In the genomic region with DNA sequence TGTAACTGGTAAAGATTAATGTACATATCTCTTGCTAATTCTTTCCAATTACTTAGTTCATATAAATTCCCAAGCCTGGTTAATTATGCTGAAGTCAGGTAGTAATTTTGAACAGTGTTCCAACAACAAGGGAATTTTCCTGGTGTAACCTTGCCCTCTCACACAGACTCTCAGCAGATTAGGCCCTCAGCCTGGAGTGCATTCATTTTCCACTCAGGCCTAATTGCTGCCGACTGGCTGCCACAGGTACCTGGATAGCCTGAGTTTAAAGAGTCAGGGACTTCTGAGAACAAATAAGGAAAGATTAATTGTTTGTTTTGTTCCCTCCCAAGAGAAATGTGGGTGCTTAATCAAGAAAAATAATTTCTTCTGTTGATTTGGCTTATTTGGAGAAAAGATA, we compare ENCODE assay signal across 27 cellular contexts.
DNase-seq lines count a peak whose midpoint lies in the region; ATAC-seq and TF ChIP-seq lines count a peak whose summit lies in the region.
"Had no signal": no experiment of that assay in that cellular context is flagged by ENCODE, and none has a peak within 500 bp of the region (broad histone marks: within the 10 kb centered on the region; RNA-seq: fewer than 3 reads in every experiment).

No MANE protein-coding gene starts in this region.

- no peaks in the 10 kb centered on the region for H3K4me1 ChIP-seq in breast epithelium
- H3K4me1 ChIP-seq: A549, right lobe of liver had no signal

- no peaks in the 10 kb centered on the region for H3K4me1 Mint-ChIP-seq in MCF 10A (ENCODE audit: insufficient read depth, unreplicated experiment)
- H3K4me1 Mint-ChIP-seq in mesothelial cell of epicardium, result peaks cover 10% of the 10 kb centered on the region
- H3K4me1 Mint-ChIP-seq in Calu3 (ENCODE audit: low read depth, unreplicated experiment), result no peaks in the 10 kb centered on the region
- H3K4me1 Mint-ChIP-seq: activated CD4-positive, alpha-beta T cell treated with anti-CD3 and anti-CD28 coated beads, Interleukin-2, amount 10 ng/mL, durations not matched to agents 7 days and 5 days; activated naive CD8-positive, alpha-beta T cell treated with anti-CD3 and anti-CD28 coated beads, Interleukin-2, amount 50 U/mL, for 24 hours had no signal

- intact Hi-C loops in MCF 10A (cut with micrococcal nuclease) (no loop called here), breast epithelium (cut with DNase I; ENCODE audit: low total_unique reads) (no loop called here), Calu3 (cut with micrococcal nuclease; ENCODE audit: unreplicated experiment) (no loop called here)

- CTCF ChIA-PET in MCF 10A (lab: Yijun Ruan, JAX) (no interaction called here), Calu3 (lab: Charles Lee) (no interaction called here)

- H3K36me3 Mint-ChIP-seq in MCF 10A (ENCODE audit: insufficient read depth, unreplicated experiment) (peaks cover 21% of the 10 kb centered on the region), mesothelial cell of epicardium (peaks cover 4% of the 10 kb centered on the region), Calu3 (ENCODE audit: insufficient read depth, unreplicated experiment) (no peaks in the 10 kb centered on the region)
- H3K36me3 Mint-ChIP-seq: CD8-positive, alpha-beta T cell had no signal

- no peak for ATAC-seq in HG02571 (IDR thresholded peaks at IDR 0.05; ENCODE audit: unreplicated experiment)
- no peak for ATAC-seq in HG03521 (IDR thresholded peaks at IDR 0.05; ENCODE audit: unreplicated experiment)
- ATAC-seq: A549; activated naive CD8-positive, alpha-beta T cell treated with anti-CD3 and anti-CD28 coated beads, Interleukin-2, amount 50 U/mL, for 24 hours; CD8-positive, alpha-beta T cell; PC-3; right lobe of liver had no signal

- no TSS peak for BruUV-seq in MCF 10A (replicated peaks; lab: Mats Ljungman, UMichigan)
- BruUV-seq in Calu3 (replicated peaks; lab: Mats Ljungman, UMichigan), result no TSS peak

- peak overlapping the region; percentile 33 for H3K27ac Mint-ChIP-seq in MCF 10A (ENCODE audit: low read depth, unreplicated experiment)
- H3K27ac Mint-ChIP-seq in mesothelial cell of epicardium, result peak overlapping the region; percentile 57
- H3K27ac Mint-ChIP-seq in Calu3 (ENCODE audit: unreplicated experiment), result no peak overlapping the region
- H3K27ac Mint-ChIP-seq: activated CD4-positive, alpha-beta T cell treated with anti-CD3 and anti-CD28 coated beads, Interleukin-2, amount 10 ng/mL, durations not matched to agents 7 days and 5 days; activated naive CD8-positive, alpha-beta T cell treated with anti-CD3 and anti-CD28 coated beads, Interleukin-2, amount 50 U/mL, for 24 hours; activated T-cell treated with anti-CD3 and anti-CD28 coated beads, Interleukin-2, amount 50 U/mL, for 24 hours; B cell; CD8-positive, alpha-beta T cell; T-helper 2 cell treated with Interferon-gamma antibody and Interleukin-4, amounts not matched to agents 5 μg/mL and 100 μg/mL, for 36 hours; type B pancreatic cell had no signal

- DNase-seq in MCF 10A (ENCODE audit: unreplicated experiment), result no peak
- no peak for DNase-seq in breast epithelium (ENCODE audit: low spot score in 2 of 2)
- peak; percentile 9 for DNase-seq in NCI-H1417 treated with DMSO at 0.1 percent for 48 hours (lab: John Stamatoyannopoulos, UW)
- DNase-seq in NCI-H2227 treated with DMSO at 0.1 percent for 48 hours (lab: John Stamatoyannopoulos, UW), result peak; percentile 9
- DNase-seq in mesothelial cell of epicardium (ENCODE audit: low spot score in 2 of 2, unreplicated experiment in 2 of 2), result no peak
- no peak for DNase-seq in Calu3
- DNase-seq: activated CD4-positive, alpha-beta T cell treated with anti-CD3 and anti-CD28 coated beads, Interleukin-2, amount 10 ng/mL, durations not matched to agents 7 days and 5 days; activated gamma-delta T cell; activated naive CD8-positive, alpha-beta T cell treated with anti-CD3 and anti-CD28 coated beads, Interleukin-2, amount 50 U/mL, for 24 hours; activated T-cell treated with anti-CD3 and anti-CD28 coated beads, Interleukin-2, amount 50 U/mL, for 24 hours; CD8-positive, alpha-beta T cell; cerebellar nuclear complex; glutamatergic neuron; mammary epithelial cell; NCI-H146; NCI-H226; NK-92 treated with Interleukin-12 subunit alpha and Interleukin-12 subunit beta, amount 100 ng/mL, for 24 hours; PC-3; right lobe of liver; stimulated activated CD4-positive, alpha-beta T cell treated with anti-CD3 and anti-CD28 coated beads, Interleukin-4, amount 100 ng/mL, for 1 hour had no signal

- H3K27me3 Mint-ChIP-seq in MCF 10A (ENCODE audit: insufficient read depth, unreplicated experiment), result no peaks in the 10 kb centered on the region
- H3K27me3 Mint-ChIP-seq in mesothelial cell of epicardium (ENCODE audit: low read depth), result no peaks in the 10 kb centered on the region
- no peaks in the 10 kb centered on the region for H3K27me3 Mint-ChIP-seq in Calu3 (ENCODE audit: unreplicated experiment)
- H3K27me3 Mint-ChIP-seq: activated CD4-positive, alpha-beta T cell treated with anti-CD3 and anti-CD28 coated beads, Interleukin-2, amount 10 ng/mL, durations not matched to agents 7 days and 5 days; activated naive CD8-positive, alpha-beta T cell treated with anti-CD3 and anti-CD28 coated beads, Interleukin-2, amount 50 U/mL, for 24 hours; activated T-cell treated with anti-CD3 and anti-CD28 coated beads, Interleukin-2, amount 50 U/mL, for 24 hours; B cell; type B pancreatic cell had no signal

- no peak overlapping the region for H3K4me3 ChIP-seq in breast epithelium
- H3K4me3 ChIP-seq: A549, HAP-1, right lobe of liver had no signal

- H3K9me3 Mint-ChIP-seq in MCF 10A (ENCODE audit: unreplicated experiment), result no peaks in the 10 kb centered on the region
- H3K9me3 Mint-ChIP-seq in mesothelial cell of epicardium, result no peaks in the 10 kb centered on the region
- no peaks in the 10 kb centered on the region for H3K9me3 Mint-ChIP-seq in Calu3 (ENCODE audit: low read depth, unreplicated experiment)
- H3K9me3 Mint-ChIP-seq: activated CD4-positive, alpha-beta T cell treated with anti-CD3 and anti-CD28 coated beads, Interleukin-2, amount 10 ng/mL, durations not matched to agents 7 days and 5 days; activated naive CD8-positive, alpha-beta T cell treated with anti-CD3 and anti-CD28 coated beads, Interleukin-2, amount 50 U/mL, for 24 hours; activated T-cell treated with anti-CD3 and anti-CD28 coated beads, Interleukin-2, amount 50 U/mL, for 24 hours; CD8-positive, alpha-beta T cell; T-helper 2 cell treated with Interferon-gamma antibody and Interleukin-4, amounts not matched to agents 5 μg/mL and 100 μg/mL, for 36 hours; type B pancreatic cell had no signal

- TF ChIP-seq CTCF in MCF 10A (IDR thresholded peaks at IDR 0.05; ENCODE audit: unreplicated experiment), result no peak
- no peak for TF ChIP-seq CTCF in breast epithelium (IDR thresholded peaks at IDR 0.05)
- TF ChIP-seq CTCF in mesothelial cell of epicardium (IDR thresholded peaks at IDR 0.05; ENCODE audit: unreplicated experiment), result no peak
- TF ChIP-seq CTCF in Calu3 (IDR thresholded peaks at IDR 0.05; ENCODE audit: unreplicated experiment), result no peak

- H3K4me3 Mint-ChIP-seq in MCF 10A (ENCODE audit: unreplicated experiment) (no peak overlapping the region), mesothelial cell of epicardium (no peak overlapping the region), Calu3 (ENCODE audit: low read depth, unreplicated experiment) (no peak overlapping the region)
- H3K4me3 Mint-ChIP-seq: activated CD4-positive, alpha-beta T cell treated with anti-CD3 and anti-CD28 coated beads, Interleukin-2, amount 10 ng/mL, durations not matched to agents 7 days and 5 days; activated naive CD8-positive, alpha-beta T cell treated with anti-CD3 and anti-CD28 coated beads, Interleukin-2, amount 50 U/mL, for 24 hours; activated T-cell treated with anti-CD3 and anti-CD28 coated beads, Interleukin-2, amount 50 U/mL, for 24 hours; B cell; CD8-positive, alpha-beta T cell; T-helper 2 cell treated with Interferon-gamma antibody and Interleukin-4, amounts not matched to agents 5 μg/mL and 100 μg/mL, for 36 hours; type B pancreatic cell had no signal

- no peaks in the 10 kb centered on the region for H3K27me3 ChIP-seq in breast epithelium
- H3K27me3 ChIP-seq: right lobe of liver had no signal

- TF ChIP-seq POLR2A in breast epithelium (IDR thresholded peaks at IDR 0.05), result no peak

- no peaks in the 10 kb centered on the region for H3K9me3 ChIP-seq in breast epithelium
- H3K9me3 ChIP-seq: A549, HAP-1, right lobe of liver had no signal

- POLR2A ChIA-PET in MCF 10A (lab: Yijun Ruan, JAX), result interaction anchor here (0.7 kb wide), 1 partner anchor 44 kb away, joined by 3 read pairs; no protein-coding TSS in a partner anchor

- no peak overlapping the region for H3K27ac ChIP-seq in breast epithelium
- H3K27ac ChIP-seq: A549, right lobe of liver had no signal

- H3K36me3 ChIP-seq in breast epithelium, result no peaks in the 10 kb centered on the region
- H3K36me3 ChIP-seq: HAP-1, right lobe of liver had no signal

Comparison
In these comparisons a context has a peak if more than half of its experiments do, and no peak if none do; other contexts are left out.
1. DNase-seq: peak in NCI-H1417 treated with DMSO at 0.1 percent for 48 hours (single experiment) and NCI-H2227 treated with DMSO at 0.1 percent for 48 hours (single experiment); none in MCF 10A (single experiment), breast epithelium (0 of 2), mesothelial cell of epicardium (0 of 2) and Calu3 (single experiment).